In the genomic region with DNA sequence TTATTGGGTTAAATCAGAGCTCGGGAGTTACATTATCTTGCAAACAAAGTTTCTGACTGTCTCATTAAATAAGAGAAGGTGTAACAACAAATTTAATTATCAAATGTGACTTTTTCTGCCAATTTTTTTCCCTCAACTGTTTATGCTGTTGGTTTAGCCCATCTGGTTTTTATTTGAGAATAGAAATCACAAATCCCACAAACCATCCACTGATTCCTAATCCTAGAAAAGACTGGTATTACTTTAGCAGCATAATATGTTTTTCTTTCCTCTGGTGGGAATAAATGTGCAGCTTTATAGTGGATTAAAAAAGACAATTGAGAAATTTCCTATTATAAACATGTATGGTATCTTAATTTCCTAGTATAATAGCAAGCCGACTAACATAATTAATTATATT, we compare ENCODE assay signal across 19 cellular contexts.
"Had no signal": no experiment of that assay in that cellular context is flagged by ENCODE, and none has a peak within 500 bp of the region (broad histone marks: within the 10 kb centered on the region; RNA-seq: fewer than 3 reads in every experiment).

No MANE protein-coding gene starts in this region.

- H3K9me3 ChIP-seq: heart left ventricle, psoas muscle, right lobe of liver, spleen, tibial artery, upper lobe of left lung, uterus had no signal

- H3K4me1 ChIP-seq: foreskin keratinocyte, parathyroid adenoma, psoas muscle, right lobe of liver, tibial artery, uterus had no signal

- ATAC-seq: foreskin keratinocyte; heart left ventricle; naive thymus-derived CD4-positive, alpha-beta T cell; psoas muscle; right lobe of liver; stimulated activated memory B cell treated with anti-CD40 and anti-IgM and Interleukin-4, amounts not matched to agents 10 μg/mL and 1 μg/mL and 100 μg/mL, for 72 hours had no signal

- H3K4me3 ChIP-seq: heart left ventricle, psoas muscle, right lobe of liver, spleen, tibial artery, upper lobe of left lung, uterus had no signal

- DNase-seq: dermis blood vessel endothelial cell; foreskin keratinocyte; heart left ventricle; hippocampal formation; mesendoderm; naive thymus-derived CD4-positive, alpha-beta T cell; nephron progenitor cell; psoas muscle; retina; right lobe of liver; spleen; stimulated activated CD4-positive, alpha-beta T cell treated with anti-CD3 and anti-CD28 coated beads, Interleukin-15, amount 100 ng/mL, for 24 hours; stimulated activated CD4-positive, alpha-beta T cell treated with anti-CD3 and anti-CD28 coated beads, Interleukin-1b, Interleukin-23, amount 100 ng/mL, for 48 hours; stimulated activated CD4-positive, alpha-beta T cell treated with anti-CD3 and anti-CD28 coated beads, Interleukin-4, amount 100 ng/mL, for 24 hours; tibial artery; upper lobe of left lung; uterus had no signal

- H3K36me3 ChIP-seq: heart left ventricle, right lobe of liver, spleen, tibial artery, upper lobe of left lung, uterus had no signal

- H3K9ac ChIP-seq: parathyroid adenoma had no signal

- H3K27me3 ChIP-seq: foreskin keratinocyte, heart left ventricle, right lobe of liver, spleen, tibial artery, upper lobe of left lung, uterus had no signal
